ENCODE assay signal across 1 cellular context in genomic region chr11:66363805-66364535, GRCh38.
TF ChIP-seq lines count a peak whose summit lies in the region.

No MANE protein-coding gene starts in this region.

TF ChIP-seq in WTC11, 78 proteins besides CTCF, POLR2A, EP300 and RAD21 (continued from another document and continues in another):
- peak; percentile 74; the same call in 1 of the 2 replicates for TF ChIP-seq ZNF532 (CRISPR knock-in tag; IDR thresholded peaks at IDR 0.05; ENCODE audit: borderline replicate concordance)
- 0 out of 2 replicates have a peak, but pooled peaks have one; percentile 1 for TF ChIP-seq ERG (CRISPR knock-in tag; IDR thresholded peaks at IDR 0.05)
- TF ChIP-seq NFATC4 (CRISPR knock-in tag; IDR thresholded peaks at IDR 0.05) = no peak
- no peak for TF ChIP-seq JAZF1 (CRISPR knock-in tag; IDR thresholded peaks at IDR 0.05)
- no peak for TF ChIP-seq SP1 (CRISPR knock-in tag; conservative IDR thresholded peaks at IDR 0.05)
- TF ChIP-seq ZNF232 (CRISPR knock-in tag; IDR thresholded peaks at IDR 0.05) = no peak
- TF ChIP-seq ZNF425 (CRISPR knock-in tag; conservative IDR thresholded peaks at IDR 0.05) = no peak
- no peak for TF ChIP-seq MXD4 (CRISPR knock-in tag; IDR thresholded peaks at IDR 0.05; ENCODE audit: borderline replicate concordance)
- peak; percentile 15; the same call in 1 of the 2 replicates for TF ChIP-seq FOXP1 (CRISPR knock-in tag; IDR thresholded peaks at IDR 0.05; ENCODE audit: borderline replicate concordance)
- no peak for TF ChIP-seq HMGA2 (CRISPR knock-in tag; IDR thresholded peaks at IDR 0.05)
- TF ChIP-seq E2F1 (CRISPR knock-in tag; IDR thresholded peaks at IDR 0.05) = no peak
- no peak for TF ChIP-seq AR (CRISPR knock-in tag; IDR thresholded peaks at IDR 0.05)
- TF ChIP-seq SMAD4 (CRISPR knock-in tag; IDR thresholded peaks at IDR 0.05) = no peak
- TF ChIP-seq FOXK1 (CRISPR knock-in tag; IDR thresholded peaks at IDR 0.05) = no peak
- no peak for TF ChIP-seq PRDM15 (CRISPR knock-in tag; IDR thresholded peaks at IDR 0.05)
- TF ChIP-seq CDX4 (CRISPR knock-in tag; IDR thresholded peaks at IDR 0.05; ENCODE audit: borderline replicate concordance) = no peak
- TF ChIP-seq FOXJ3 (CRISPR knock-in tag; IDR thresholded peaks at IDR 0.05; ENCODE audit: borderline replicate concordance) = no peak
- no peak for TF ChIP-seq ELF4 (CRISPR knock-in tag; IDR thresholded peaks at IDR 0.05; ENCODE audit: low read depth)
- TF ChIP-seq GRHL2 (CRISPR knock-in tag; IDR thresholded peaks at IDR 0.05; ENCODE audit: insufficient replicate concordance, severe bottlenecking) = no peak
- 0 out of 2 replicates have a peak, but pooled peaks have one; percentile 33 for TF ChIP-seq GTF2I (CRISPR knock-in tag; conservative IDR thresholded peaks at IDR 0.05)
- peak; percentile 99 for TF ChIP-seq ZNF416 (CRISPR knock-in tag; IDR thresholded peaks at IDR 0.05)
- TF ChIP-seq ZNF219 (CRISPR knock-in tag; IDR thresholded peaks at IDR 0.05; ENCODE audit: borderline replicate concordance) = no peak
- TF ChIP-seq TP53 (CRISPR knock-in tag; IDR thresholded peaks at IDR 0.05) = no peak
- peak; percentile 39; the same call in 1 of the 2 replicates for TF ChIP-seq MAX (CRISPR knock-in tag; IDR thresholded peaks at IDR 0.05)
- no peak for TF ChIP-seq IRF2 (CRISPR knock-in tag; IDR thresholded peaks at IDR 0.05; ENCODE audit: borderline replicate concordance, low read depth)
- TF ChIP-seq KAT7 (CRISPR knock-in tag; IDR thresholded peaks at IDR 0.05; ENCODE audit: borderline replicate concordance) = no peak
- TF ChIP-seq ATF2 (CRISPR knock-in tag; IDR thresholded peaks at IDR 0.05; ENCODE audit: borderline replicate concordance, low read depth) = no peak
- TF ChIP-seq ZNF671 (CRISPR knock-in tag; IDR thresholded peaks at IDR 0.05) = 0 out of 2 replicates have a peak, but pooled peaks have one; percentile 38
- no peak for TF ChIP-seq GABPB1 (CRISPR knock-in tag; IDR thresholded peaks at IDR 0.05)
- TF ChIP-seq AFF4 (CRISPR knock-in tag; IDR thresholded peaks at IDR 0.05; ENCODE audit: borderline replicate concordance) = no peak
- TF ChIP-seq ZNF138 (CRISPR knock-in tag; conservative IDR thresholded peaks at IDR 0.05) = no peak
- TF ChIP-seq ATF3 (CRISPR knock-in tag; conservative IDR thresholded peaks at IDR 0.05) = no peak
- TF ChIP-seq ZNF423 (CRISPR knock-in tag; IDR thresholded peaks at IDR 0.05) = no peak
